ENCODE assay signal across 10 cellular contexts in the genomic region with DNA sequence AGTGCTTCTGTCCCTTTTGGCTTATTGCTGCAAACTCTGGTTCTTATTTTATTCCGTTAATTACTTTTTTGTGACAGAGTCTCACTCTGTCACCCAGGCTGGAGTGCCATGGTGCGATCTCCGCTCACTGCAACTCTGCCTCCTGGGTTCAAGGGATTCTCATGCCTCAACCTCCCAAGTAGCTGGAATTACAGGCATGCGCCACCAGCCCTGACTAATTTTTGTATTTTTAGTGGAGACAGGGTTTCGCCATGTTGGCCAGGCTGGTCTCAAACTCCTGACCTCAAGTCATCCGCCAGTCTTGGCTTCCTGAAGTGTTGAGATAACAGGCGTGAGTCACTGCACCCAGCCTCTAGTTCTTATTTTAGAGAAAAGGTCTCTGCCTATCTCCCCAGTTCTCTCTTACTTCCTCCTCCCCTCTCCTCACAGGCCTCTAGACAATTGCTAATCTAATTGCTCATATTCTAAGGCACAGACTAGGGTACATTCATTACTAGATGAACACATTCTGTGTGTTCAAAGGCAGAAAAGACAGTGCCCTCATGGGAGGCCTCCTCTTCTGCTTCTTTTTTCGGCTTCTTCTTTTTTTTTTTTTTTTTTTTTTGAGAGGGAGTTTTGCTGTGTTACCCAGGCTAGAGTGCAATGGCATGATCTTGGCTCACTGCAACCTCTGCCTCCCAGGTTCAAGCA. TPM values are rescaled to one million over a fixed set of nuclear protein-coding genes. Genes with fewer than 3 reads are reported as not detected.
DNase-seq lines count a peak whose midpoint lies in the region; ATAC-seq and TF ChIP-seq lines count a peak whose summit lies in the region.
"Had no signal": no experiment of that assay in that cellular context is flagged by ENCODE, and none has a peak within 500 bp of the region (broad histone marks: within the 10 kb centered on the region; RNA-seq: fewer than 3 reads in every experiment).

No MANE protein-coding gene starts in this region.

- in situ Hi-C loops in brain microvascular endothelial cell (cut with HindIII; ENCODE audit: low pct_ligation_motif_present, low sequenced_read_pairs), result no loop called here

- H3K27ac ChIP-seq in brain microvascular endothelial cell (peak overlapping the region; percentile 72), foreskin keratinocyte (no peak overlapping the region)

- no peaks in the 10 kb centered on the region for H3K9me3 Mint-ChIP-seq in natural killer cell
- H3K9me3 Mint-ChIP-seq in activated T-helper 1 cell treated with anti-CD3 and anti-CD28 coated beads, Interleukin-12 subunit alpha, Interleukin-12 subunit beta, Interleukin-2, Interleukin-4 antibody, amounts not matched to agents 30 ng/mL and 10 ng/mL and 1 ng/mL, durations not matched to agents 14 hours and 24 hours and 36 hours, result no peaks in the 10 kb centered on the region

- DNase-seq in EH (ENCODE audit: low read depth) (peak; percentile 83), NOMO-1 treated with dmso at 0.1 percent for 144 hours (lab: John Stamatoyannopoulos, UW; ENCODE audit: unreplicated experiment) (peak; percentile 92), brain microvascular endothelial cell (peak; percentile 96), natural killer cell (no peak), foreskin keratinocyte (no peak)
- DNase-seq in activated T-helper 1 cell treated with anti-CD3 and anti-CD28 coated beads, Interleukin-12 subunit alpha, Interleukin-12 subunit beta, Interleukin-2, Interleukin-4 antibody, amounts not matched to agents 30 ng/mL and 10 ng/mL and 1 ng/mL, durations not matched to agents 14 hours and 24 hours and 36 hours (ENCODE audit: low spot score), result no peak
- DNase-seq: DND-41, NCI-H2171 treated with DMSO at 0.1 percent for 48 hours had no signal

- H3K36me3 Mint-ChIP-seq in natural killer cell, result peaks cover 27% of the 10 kb centered on the region
- H3K36me3 Mint-ChIP-seq in activated T-helper 1 cell treated with anti-CD3 and anti-CD28 coated beads, Interleukin-12 subunit alpha, Interleukin-12 subunit beta, Interleukin-2, Interleukin-4 antibody, amounts not matched to agents 30 ng/mL and 10 ng/mL and 1 ng/mL, durations not matched to agents 14 hours and 24 hours and 36 hours (ENCODE audit: low read depth), result peaks cover 46% of the 10 kb centered on the region

- peaks cover 0 to 3% of the 10 kb centered on the region in 2 donors for H3K4me1 Mint-ChIP-seq in natural killer cell
- peaks cover 7% of the 10 kb centered on the region for H3K4me1 Mint-ChIP-seq in activated T-helper 1 cell treated with anti-CD3 and anti-CD28 coated beads, Interleukin-12 subunit alpha, Interleukin-12 subunit beta, Interleukin-2, Interleukin-4 antibody, amounts not matched to agents 30 ng/mL and 10 ng/mL and 1 ng/mL, durations not matched to agents 14 hours and 24 hours and 36 hours (ENCODE audit: low read depth)

- no peak overlapping the region for H3K4me3 ChIP-seq in brain microvascular endothelial cell (ENCODE audit: low read depth, low read length)

- H3K27ac Mint-ChIP-seq in natural killer cell, result peak overlapping the region in 1 of 2 donors; percentile 67
- no peak overlapping the region for H3K27ac Mint-ChIP-seq in activated T-helper 1 cell treated with anti-CD3 and anti-CD28 coated beads, Interleukin-12 subunit alpha, Interleukin-12 subunit beta, Interleukin-2, Interleukin-4 antibody, amounts not matched to agents 30 ng/mL and 10 ng/mL and 1 ng/mL, durations not matched to agents 14 hours and 24 hours and 36 hours

- TF ChIP-seq CTCF in brain microvascular endothelial cell (IDR thresholded peaks at IDR 0.05; ENCODE audit: low read depth, low read length, missing control alignments) (no peak), natural killer cell (IDR thresholded peaks at IDR 0.05) (no peak), foreskin keratinocyte (conservative IDR thresholded peaks at IDR 0.05) (no peak)

- H3K27me3 Mint-ChIP-seq in natural killer cell (ENCODE audit: low read depth in 2 of 2), result no peaks in the 10 kb centered on the region
- H3K27me3 Mint-ChIP-seq in activated T-helper 1 cell treated with anti-CD3 and anti-CD28 coated beads, Interleukin-12 subunit alpha, Interleukin-12 subunit beta, Interleukin-2, Interleukin-4 antibody, amounts not matched to agents 30 ng/mL and 10 ng/mL and 1 ng/mL, durations not matched to agents 14 hours and 24 hours and 36 hours (ENCODE audit: insufficient read depth), result no peaks in the 10 kb centered on the region

- peak in 2 of 3 donors; percentile 15 to 50 for ATAC-seq in natural killer cell
- no peak for ATAC-seq in foreskin keratinocyte
- ATAC-seq in HG03175 (IDR thresholded peaks at IDR 0.05; ENCODE audit: unreplicated experiment), result no peak
- ATAC-seq in GM18909 (IDR thresholded peaks at IDR 0.05; ENCODE audit: poor library complexity, unreplicated experiment), result no peak

- no peaks in the 10 kb centered on the region for H3K4me1 ChIP-seq in foreskin keratinocyte

- intact Hi-C loops in natural killer cell (cut with micrococcal nuclease), result no loop called here
- intact Hi-C loops in activated T-helper 1 cell treated with anti-CD3 and anti-CD28 coated beads, Interleukin-12 subunit alpha, Interleukin-12 subunit beta, Interleukin-2, Interleukin-4 antibody, amounts not matched to agents 30 ng/mL and 10 ng/mL and 1 ng/mL, durations not matched to agents 14 hours and 24 hours and 36 hours (cut with micrococcal nuclease), result no loop called here

- H3K4me3 Mint-ChIP-seq in natural killer cell, result no peak overlapping the region
- H3K4me3 Mint-ChIP-seq in activated T-helper 1 cell treated with anti-CD3 and anti-CD28 coated beads, Interleukin-12 subunit alpha, Interleukin-12 subunit beta, Interleukin-2, Interleukin-4 antibody, amounts not matched to agents 30 ng/mL and 10 ng/mL and 1 ng/mL, durations not matched to agents 14 hours and 24 hours and 36 hours, result no peak overlapping the region

- H3K27me3 ChIP-seq in brain microvascular endothelial cell (replicated peaks) (no peaks in the 10 kb centered on the region), foreskin keratinocyte (no peaks in the 10 kb centered on the region)

- peaks cover 16% of the 10 kb centered on the region for H3K36me3 ChIP-seq in brain microvascular endothelial cell (replicated peaks)

RNA-seq across cellular contexts. Expression of a gene that starts 27.0 kb away (rescaled TPM):
- 10 to 100 TPM; 20.0 to 27.4 (median 25.3) TPM for total RNA-seq in natural killer cell
- total RNA-seq in foreskin keratinocyte, result 24.2 and 27.0 TPM in 2 replicates
- 24.8 and 25.0 TPM in 2 replicates for polyA plus RNA-seq in foreskin keratinocyte
- 19.9 and 21.9 TPM in 2 replicates for total RNA-seq in activated T-helper 1 cell treated with anti-CD3 and anti-CD28 coated beads, Interleukin-12 subunit alpha, Interleukin-12 subunit beta, Interleukin-2, Interleukin-4 antibody, amounts not matched to agents 30 ng/mL and 10 ng/mL and 1 ng/mL, durations not matched to agents 14 hours and 24 hours and 36 hours

RNA-seq across cellular contexts. Expression of a gene that starts 27.6 kb away (rescaled TPM):
- total RNA-seq in natural killer cell (10 to 100 TPM; 72.3 to 79.0 (median 74.4) TPM), foreskin keratinocyte (55.5 and 63.0 TPM in 2 replicates)
- 44.5 and 47.9 TPM in 2 replicates for polyA plus RNA-seq in foreskin keratinocyte
- total RNA-seq in activated T-helper 1 cell treated with anti-CD3 and anti-CD28 coated beads, Interleukin-12 subunit alpha, Interleukin-12 subunit beta, Interleukin-2, Interleukin-4 antibody, amounts not matched to agents 30 ng/mL and 10 ng/mL and 1 ng/mL, durations not matched to agents 14 hours and 24 hours and 36 hours, result 53.9 and 54.0 TPM in 2 replicates

RNA-seq across cellular contexts. Expression of a gene that starts 51.7 kb away (rescaled TPM):
- total RNA-seq in natural killer cell, result 1 to 10 TPM; 6.4 to 9.3 (median 6.4) TPM
- total RNA-seq in foreskin keratinocyte, result 73.5 and 87.8 TPM in 2 replicates
- polyA plus RNA-seq in foreskin keratinocyte, result 90.1 and 110 TPM in 2 replicates
- total RNA-seq in activated T-helper 1 cell treated with anti-CD3 and anti-CD28 coated beads, Interleukin-12 subunit alpha, Interleukin-12 subunit beta, Interleukin-2, Interleukin-4 antibody, amounts not matched to agents 30 ng/mL and 10 ng/mL and 1 ng/mL, durations not matched to agents 14 hours and 24 hours and 36 hours, result 0.75 and 0.78 TPM in 2 replicates

Comparison
In these comparisons a context has a peak if more than half of its experiments do, and no peak if none do; other contexts are left out.
1. DNase-seq: peak in EH (single experiment), NOMO-1 treated with dmso at 0.1 percent for 144 hours (single experiment) and brain microvascular endothelial cell (single experiment); none in natural killer cell (single experiment), foreskin keratinocyte (0 of 2) and activated T-helper 1 cell treated with anti-CD3 and anti-CD28 coated beads, Interleukin-12 subunit alpha, Interleukin-12 subunit beta, Interleukin-2, Interleukin-4 antibody, amounts not matched to agents 30 ng/mL and 10 ng/mL and 1 ng/mL, durations not matched to agents 14 hours and 24 hours and 36 hours (single experiment).
2. ATAC-seq: peak in natural killer cell (2 of 3); none in foreskin keratinocyte (single experiment), HG03175 (single experiment) and GM18909 (single experiment).